ENCODE assay signal across 8 cellular contexts in the genomic region with DNA sequence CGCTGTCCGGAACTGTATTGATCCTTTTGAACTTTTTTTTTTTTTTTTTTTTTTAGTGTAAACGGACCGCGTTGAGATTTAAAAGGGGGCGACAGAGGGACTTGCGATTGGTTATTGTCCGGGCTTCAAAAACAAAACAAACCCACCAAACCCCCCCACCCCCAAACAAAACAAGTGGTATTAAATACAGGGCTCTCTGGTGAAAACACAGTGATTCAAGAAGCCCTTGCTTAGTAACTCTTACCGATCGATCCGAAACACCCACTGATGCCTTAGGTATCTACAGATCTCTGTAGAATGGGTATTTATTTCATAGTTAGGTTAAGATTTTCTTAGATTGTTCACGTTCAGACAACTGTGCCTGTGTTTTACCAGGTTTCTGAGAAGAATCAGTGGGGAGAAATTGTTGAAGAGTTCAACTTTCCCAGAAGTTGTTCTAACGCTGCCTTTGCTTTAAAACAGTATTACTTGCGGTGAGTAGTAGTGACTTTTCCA.
DNase-seq lines count a peak whose midpoint lies in the region; ATAC-seq and TF ChIP-seq lines count a peak whose summit lies in the region.

No MANE protein-coding gene starts in this region.

- H3K4me1 Mint-ChIP-seq in stimulated activated effector memory CD8-positive, alpha-beta T cell treated with anti-CD3 and anti-CD28 coated beads, Interleukin-12 subunit alpha, Interleukin-12 subunit beta, amount 100 ng/mL, for 72 hours: peaks cover 37% of the 10 kb centered on the region

- ATAC-seq in stimulated activated effector memory CD8-positive, alpha-beta T cell treated with anti-CD3 and anti-CD28 coated beads, Interleukin-12 subunit alpha, Interleukin-12 subunit beta, amount 100 ng/mL, for 72 hours: no peak
- ATAC-seq in HG02588 (IDR thresholded peaks at IDR 0.05; ENCODE audit: unreplicated experiment): no peak

- no peaks in the 10 kb centered on the region for H3K9me3 Mint-ChIP-seq in stimulated activated effector memory CD8-positive, alpha-beta T cell treated with anti-CD3 and anti-CD28 coated beads, Interleukin-12 subunit alpha, Interleukin-12 subunit beta, amount 100 ng/mL, for 72 hours

- in situ Hi-C loops in astrocyte of the cerebellum (cut with HindIII; ENCODE audit: low sequenced_read_pairs): no loop called here

- H3K4me3 Mint-ChIP-seq in stimulated activated effector memory CD8-positive, alpha-beta T cell treated with anti-CD3 and anti-CD28 coated beads, Interleukin-12 subunit alpha, Interleukin-12 subunit beta, amount 100 ng/mL, for 72 hours: peak overlapping the region; percentile 89

- TF ChIP-seq CTCF in astrocyte of the cerebellum (IDR thresholded peaks at IDR 0.05; ENCODE audit: low read depth, low read length, missing control alignments): no peak

- peak overlapping the region; percentile 100 for H3K27ac Mint-ChIP-seq in stimulated activated effector memory CD8-positive, alpha-beta T cell treated with anti-CD3 and anti-CD28 coated beads, Interleukin-12 subunit alpha, Interleukin-12 subunit beta, amount 100 ng/mL, for 72 hours

- H3K4me3 ChIP-seq in astrocyte of the cerebellum (ENCODE audit: low read depth, low read length): peak overlapping the region; percentile 89

- peaks cover 85% of the 10 kb centered on the region for H3K36me3 Mint-ChIP-seq in stimulated activated effector memory CD8-positive, alpha-beta T cell treated with anti-CD3 and anti-CD28 coated beads, Interleukin-12 subunit alpha, Interleukin-12 subunit beta, amount 100 ng/mL, for 72 hours

- DNase-seq in activated CD8-positive, alpha-beta memory T cell treated with anti-CD3 and anti-CD28 coated beads, Interleukin-2, amount 50 U/mL, for 4 hours: peak; percentile 20
- DNase-seq in activated CD8-positive, alpha-beta memory T cell treated with anti-CD3 and anti-CD28 coated beads for 24 hours: no peak
- peak; percentile 78 for DNase-seq in NCI-H69 (lab: John Stamatoyannopoulos, UW)
- no peak for DNase-seq in astrocyte of the cerebellum (ENCODE audit: low read depth)
- DNase-seq in kidney glomerular epithelial cell (lab: John Stamatoyannopoulos, UW): peak; percentile 58
- no peak for DNase-seq in stimulated activated effector memory CD8-positive, alpha-beta T cell treated with anti-CD3 and anti-CD28 coated beads, Interleukin-12 subunit alpha, Interleukin-12 subunit beta, amount 100 ng/mL, for 72 hours (ENCODE audit: low spot score in 2 of 2)
- DNase-seq in dedifferentiated amniotic fluid mesenchymal stem cell (ENCODE audit: extremely low spot score): no peak

Comparison
In these comparisons a context has a peak if more than half of its experiments do, and no peak if none do; other contexts are left out.
1. DNase-seq: peak in activated CD8-positive, alpha-beta memory T cell treated with anti-CD3 and anti-CD28 coated beads, Interleukin-2, amount 50 U/mL, for 4 hours (single experiment), NCI-H69 (single experiment) and kidney glomerular epithelial cell (single experiment); none in activated CD8-positive, alpha-beta memory T cell treated with anti-CD3 and anti-CD28 coated beads for 24 hours (single experiment), astrocyte of the cerebellum (single experiment), stimulated activated effector memory CD8-positive, alpha-beta T cell treated with anti-CD3 and anti-CD28 coated beads, Interleukin-12 subunit alpha, Interleukin-12 subunit beta, amount 100 ng/mL, for 72 hours (0 of 2) and dedifferentiated amniotic fluid mesenchymal stem cell (single experiment).